28 cellular contexts compared by ENCODE assay signal in genomic region chr2:214057986-214058385, GRCh38.
"Had no signal": no experiment of that assay in that cellular context is flagged by ENCODE, and none has a peak within 500 bp of the region (broad histone marks: within the 10 kb centered on the region; RNA-seq: fewer than 3 reads in every experiment).

No MANE protein-coding gene starts in this region.

- H3K4me2 ChIP-seq: neural progenitor cell, smooth muscle cell had no signal

- H3K9me3 ChIP-seq: left lung, lower lobe of right lung, neutrophil, psoas muscle, right atrium auricular region, right lobe of liver, tibial nerve, uterus had no signal

- H3K4me3 ChIP-seq: left lung, lower lobe of right lung, neural progenitor cell, psoas muscle, right atrium auricular region, right lobe of liver, smooth muscle cell, tibial nerve, uterus had no signal

- H3K9ac ChIP-seq: neural progenitor cell, parathyroid adenoma had no signal

- ATAC-seq: left colon; left lung; lower lobe of right lung; natural killer cell; psoas muscle; right lobe of liver; stimulated activated memory B cell treated with anti-CD40 and anti-IgM and Interleukin-4, amounts not matched to agents 10 μg/mL and 1 μg/mL and 100 μg/mL, for 72 hours; stimulated activated naive CD8-positive, alpha-beta T cell treated with anti-CD3 and anti-CD28 coated beads, Interleukin-15, amount 100 ng/mL, for 72 hours had no signal

- H2AFZ ChIP-seq: neural progenitor cell, parathyroid adenoma had no signal

- H3K79me2 ChIP-seq: parathyroid adenoma had no signal

- H3K27me3 ChIP-seq: left lung, neural progenitor cell, neutrophil, right atrium auricular region, right lobe of liver, tibial nerve, uterus had no signal

- H3K36me3 ChIP-seq: left lung, lower lobe of right lung, neural progenitor cell, neutrophil, right atrium auricular region, right lobe of liver, tibial nerve, uterus had no signal

- DNase-seq: hippocampal formation; immature natural killer cell; kidney; left colon; left lung; lower lobe of right lung; mesendoderm; naive B cell; natural killer cell; nephron progenitor cell; occipital lobe; psoas muscle; right lobe of liver; stimulated activated CD4-positive, alpha-beta T cell treated with anti-CD3 and anti-CD28 coated beads, Interleukin-1b, Interleukin-23, amount 100 ng/mL, for 48 hours; stimulated activated CD4-positive, alpha-beta T cell treated with anti-CD3 and anti-CD28 coated beads, Interleukin-2, amount 100 ng/mL, for 48 hours; stimulated activated CD4-positive, alpha-beta T cell treated with anti-CD3 and anti-CD28 coated beads, Interleukin-4, amount 100 ng/mL, for 4 hours; stimulated activated CD8-positive, alpha-beta memory T cell treated with anti-CD3 and anti-CD28 coated beads, Interleukin-4, amount 100 ng/mL, for 48 hours; stimulated activated naive CD4-positive, alpha-beta T cell treated with Interleukin-2 at 50 U/mL for 16 hours; stimulated activated naive CD8-positive, alpha-beta T cell treated with anti-CD3 and anti-CD28 coated beads, Interleukin-15, amount 100 ng/mL, for 72 hours; substantia nigra; uterus had no signal

- H3K4me1 ChIP-seq: left lung, lower lobe of right lung, neural progenitor cell, parathyroid adenoma, psoas muscle, right atrium auricular region, right lobe of liver, tibial nerve, uterus had no signal
